Comparison of ENCODE assay signal across 10 cellular contexts in genomic region chr16:56944954-56945839, GRCh38. TPM values are rescaled to one million over a fixed set of nuclear protein-coding genes. Genes with fewer than 3 reads are reported as not detected.
DNase-seq lines count a peak whose midpoint lies in the region; ATAC-seq and TF ChIP-seq lines count a peak whose summit lies in the region.
"Had no signal": no experiment of that assay in that cellular context is flagged by ENCODE, and none has a peak within 500 bp of the region (broad histone marks: within the 10 kb centered on the region; RNA-seq: fewer than 3 reads in every experiment).

No MANE protein-coding gene starts in this region.

- no peak overlapping the region for H2AFZ ChIP-seq in SU-DHL-6 (ENCODE audit: low read depth, low read length, severe bottlenecking)

- H3K4me1 Mint-ChIP-seq in glutamatergic neuron (ENCODE audit: low read depth, unreplicated experiment): no peaks in the 10 kb centered on the region

- H3K36me3 Mint-ChIP-seq in glutamatergic neuron (ENCODE audit: unreplicated experiment): peaks cover 4% of the 10 kb centered on the region

- no peak overlapping the region for H3K4me3 ChIP-seq in SU-DHL-6 (ENCODE audit: insufficient read depth, low read length, poor library complexity, severe bottlenecking)
- H3K4me3 ChIP-seq in lower lobe of right lung: no peak overlapping the region

- H3K9me3 ChIP-seq in SU-DHL-6 (ENCODE audit: insufficient read depth, low read length) (no peaks in the 10 kb centered on the region), lower lobe of right lung (no peaks in the 10 kb centered on the region)

- TF ChIP-seq CTCF in SU-DHL-6 (IDR thresholded peaks at IDR 0.05; ENCODE audit: insufficient read depth, low read length, poor library complexity, severe bottlenecking) (no peak), lower lobe of right lung (IDR thresholded peaks at IDR 0.05) (no peak), glutamatergic neuron (IDR thresholded peaks at IDR 0.05; ENCODE audit: partially characterized antibody, unreplicated experiment) (no peak)

- no peak overlapping the region for H3K9ac ChIP-seq in SU-DHL-6 (ENCODE audit: low read length)

- H3K27me3 Mint-ChIP-seq in glutamatergic neuron (ENCODE audit: unreplicated experiment): no peaks in the 10 kb centered on the region
- H3K27me3 Mint-ChIP-seq: activated naive CD8-positive, alpha-beta T cell treated with anti-CD3 and anti-CD28 coated beads, Interleukin-2, amount 10 ng/mL, durations not matched to agents 7 days and 5 days had no signal

- H3K27me3 ChIP-seq in SU-DHL-6 (ENCODE audit: low read length) (no peaks in the 10 kb centered on the region), lower lobe of right lung (ENCODE audit: low read depth) (no peaks in the 10 kb centered on the region)

- no peaks in the 10 kb centered on the region for H3K9me2 ChIP-seq in SU-DHL-6 (replicated peaks; ENCODE audit: insufficient read depth, low read length)

- no peaks in the 10 kb centered on the region for H3K9me3 Mint-ChIP-seq in glutamatergic neuron (ENCODE audit: unreplicated experiment)
- H3K9me3 Mint-ChIP-seq: activated naive CD8-positive, alpha-beta T cell treated with anti-CD3 and anti-CD28 coated beads, Interleukin-2, amount 10 ng/mL, durations not matched to agents 7 days and 5 days had no signal

- DNase-seq in DMS53 (lab: John Stamatoyannopoulos, UW): peak; percentile 57
- DNase-seq in H4 (ENCODE audit: low spot score): peak; percentile 65
- no peak for DNase-seq in lower lobe of right lung
- no peak for DNase-seq in T-helper 9 cell
- no peak for DNase-seq in foreskin melanocyte
- DNase-seq in glutamatergic neuron: no peak
- DNase-seq: activated naive CD8-positive, alpha-beta T cell treated with anti-CD3 and anti-CD28 coated beads, Interleukin-2, amount 10 ng/mL, durations not matched to agents 7 days and 5 days; NCI-H2029 treated with DMSO at 0.1 percent for 48 hours had no signal

- peaks cover 74% of the 10 kb centered on the region for H3F3A ChIP-seq in SU-DHL-6 (ENCODE audit: insufficient read depth)

- no peak overlapping the region for H3K4me2 ChIP-seq in SU-DHL-6 (ENCODE audit: low read depth, low read length, poor library complexity, severe bottlenecking)

- peaks cover 30% of the 10 kb centered on the region for H3K36me3 ChIP-seq in SU-DHL-6 (ENCODE audit: low read length)
- peaks cover 69% of the 10 kb centered on the region for H3K36me3 ChIP-seq in lower lobe of right lung

- H3K27ac ChIP-seq in SU-DHL-6 (ENCODE audit: low read depth, low read length) (peak overlapping the region; percentile 36; the same call in 1 of the 2 replicates), lower lobe of right lung (peak overlapping the region; percentile 47)

- intact Hi-C loops in lower lobe of right lung (cut with DNase I): no loop called here

- H3K4me1 ChIP-seq in lower lobe of right lung: peaks cover 34% of the 10 kb centered on the region

- no peak overlapping the region for H3K4me3 Mint-ChIP-seq in glutamatergic neuron (ENCODE audit: unreplicated experiment)
- H3K4me3 Mint-ChIP-seq: activated naive CD8-positive, alpha-beta T cell treated with anti-CD3 and anti-CD28 coated beads, Interleukin-2, amount 10 ng/mL, durations not matched to agents 7 days and 5 days had no signal

- no peak overlapping the region for H3K27ac Mint-ChIP-seq in glutamatergic neuron (ENCODE audit: unreplicated experiment)
- H3K27ac Mint-ChIP-seq: activated naive CD8-positive, alpha-beta T cell treated with anti-CD3 and anti-CD28 coated beads, Interleukin-2, amount 10 ng/mL, durations not matched to agents 7 days and 5 days had no signal

- H3K79me2 ChIP-seq in SU-DHL-6 (ENCODE audit: insufficient read depth, low read length): no peaks in the 10 kb centered on the region

- H4K20me1 ChIP-seq in SU-DHL-6 (ENCODE audit: low read depth, low read length): no peaks in the 10 kb centered on the region

- peak in 1 of 2 donors; percentile 39 for ATAC-seq in lower lobe of right lung
- no peak for ATAC-seq in HG03565 (IDR thresholded peaks at IDR 0.05; ENCODE audit: unreplicated experiment)

RNA-seq across cellular contexts. Expression of gene HERPUD1, which starts 13.3 kb away (rescaled TPM):
- 70.1 and 86.3 TPM in 2 replicates for total RNA-seq in H4 (2014; rRNA removed; shearing (Covaris generic))
- total RNA-seq in lower lobe of right lung: 174 TPM
- 160 TPM for total RNA-seq in glutamatergic neuron (ENCODE audit: unreplicated experiment)

RNA-seq across cellular contexts. Expression of gene CETP, which starts 16.6 kb away (rescaled TPM):
- total RNA-seq in H4 (2014; rRNA removed; shearing (Covaris generic)): not detected in 2 replicates
- total RNA-seq in lower lobe of right lung (1.1 TPM), glutamatergic neuron (ENCODE audit: unreplicated experiment) (not detected)
- total RNA-seq: activated naive CD8-positive, alpha-beta T cell treated with anti-CD3 and anti-CD28 coated beads, Interleukin-2, amount 10 ng/mL, durations not matched to agents 7 days and 5 days had no signal

RNA-seq across cellular contexts. Expression of gene NLRC5, which starts 44.2 kb away (rescaled TPM):
- 6.6 and 8.4 TPM in 2 replicates for total RNA-seq in H4 (2014; rRNA removed; shearing (Covaris generic))
- total RNA-seq in lower lobe of right lung (47.5 TPM), glutamatergic neuron (ENCODE audit: unreplicated experiment) (1.5 TPM)

Comparison
In these comparisons a context has a peak if more than half of its experiments do, and no peak if none do; other contexts are left out.
1. DNase-seq: peak in DMS53 (single experiment) and H4 (single experiment); none in lower lobe of right lung (single experiment), T-helper 9 cell (single experiment), foreskin melanocyte (single experiment) and glutamatergic neuron (single experiment).